ENCODE assay signal across 1 cellular context in genomic region chr6:49528571-49528970, GRCh38.
A peak's percentile ranks its signal among the peaks of the same experiment; 100 is the strongest.
TF ChIP-seq lines count a peak whose summit lies in the region.

No MANE protein-coding gene starts in this region.

TF ChIP-seq in K562, 482 proteins besides CTCF, POLR2A, EP300 and RAD21:
- TF ChIP-seq ZNF644 (tag; IDR thresholded peaks at IDR 0.05; ENCODE audit: low read depth): no peak
- no peak for TF ChIP-seq ZNF253 (CRISPR knock-in tag; conservative IDR thresholded peaks at IDR 0.05)
- TF ChIP-seq FOSL1 (tag; conservative IDR thresholded peaks at IDR 0.05): peak; percentile 68
- 0 out of 2 replicates have a peak, but pooled peaks have one; percentile 35 for TF ChIP-seq ATF3 (IDR thresholded peaks at IDR 0.05)
- no peak for TF ChIP-seq ATF3 (CRISPR knock-in tag; conservative IDR thresholded peaks at IDR 0.05)
- no peak for TF ChIP-seq ZNF41 (CRISPR knock-in tag; conservative IDR thresholded peaks at IDR 0.05)
